10 cellular contexts compared by ENCODE assay signal in the genomic region with DNA sequence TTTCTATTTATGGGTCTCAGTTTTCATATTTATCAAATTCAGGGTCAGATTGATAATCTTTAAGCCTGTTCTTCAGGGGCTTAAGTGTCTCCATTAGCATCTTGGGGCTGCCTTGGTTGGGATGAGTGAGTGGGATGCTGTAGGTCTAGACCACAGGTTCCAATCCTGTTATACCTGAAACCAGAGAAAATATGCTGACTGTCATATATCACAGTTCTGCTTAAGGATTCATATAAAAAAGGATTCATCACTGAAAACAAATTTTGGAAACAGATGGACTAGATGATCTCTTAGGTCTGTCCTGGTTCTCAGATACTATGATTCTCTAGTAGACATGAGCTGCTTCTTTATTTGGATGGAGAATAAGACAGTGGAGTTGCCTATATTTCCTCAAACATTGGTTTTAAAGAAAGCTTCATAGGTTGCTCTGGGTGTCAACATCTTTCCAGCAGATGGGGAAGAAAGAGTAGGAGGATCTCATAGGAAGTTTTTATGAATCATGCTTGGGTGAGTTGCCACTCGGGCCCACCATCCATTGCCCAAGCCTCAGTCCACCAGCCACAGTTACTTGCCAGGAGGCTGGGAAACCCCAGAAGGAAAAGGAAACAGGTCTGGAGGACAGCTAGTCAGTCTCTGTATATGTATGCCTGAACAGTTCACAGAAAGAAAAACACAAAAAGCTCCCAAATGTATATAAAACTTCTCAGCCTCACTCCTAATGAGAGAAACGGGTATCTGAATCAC. TPM values are rescaled to one million over a fixed set of nuclear protein-coding genes. Genes with fewer than 3 reads are reported as not detected.
DNase-seq lines count a peak whose midpoint lies in the region; ATAC-seq, FAIRE-seq and TF ChIP-seq lines count a peak whose summit lies in the region.
"Had no signal": no experiment of that assay in that cellular context is flagged by ENCODE, and none has a peak within 500 bp of the region (broad histone marks: within the 10 kb centered on the region; RNA-seq: fewer than 3 reads in every experiment).

No MANE protein-coding gene starts in this region.

- no peak overlapping the region for H3K23ac ChIP-seq in H1 (ENCODE audit: insufficient read length)

- no peak overlapping the region for H4K5ac ChIP-seq in H1 (ENCODE audit: insufficient read length, low read depth, low read length)

- no peaks in the 10 kb centered on the region for H4K20me1 ChIP-seq in H1 (replicated peaks in 1 of 2; ENCODE audit: control insufficient read depth in 1 of 2, insufficient read depth in 2 of 2, low read length in 2 of 2)

- H3K4me3 Mint-ChIP-seq in activated CD4-positive, alpha-beta T cell treated with anti-CD3 and anti-CD28 coated beads for 36 hours, result no peak overlapping the region

- no peak overlapping the region for H3K18ac ChIP-seq in H1 (ENCODE audit: extremely low read depth, low read length)

- H3K79me1 ChIP-seq in H1 (ENCODE audit: low read depth, low read length), result no peaks in the 10 kb centered on the region

- no peak overlapping the region for H3K56ac ChIP-seq in H1 (replicated peaks; ENCODE audit: insufficient read length, low read depth, low read length)

- no peak for DNase-seq in activated CD4-positive, alpha-beta T cell treated with anti-CD3 and anti-CD28 coated beads for 36 hours
- no peak for DNase-seq in activated CD4-positive, alpha-beta T cell treated with anti-CD3 and anti-CD28 coated beads for 4 hours
- no peak for DNase-seq in RWPE2 (ENCODE audit: low spot score)
- no peak for DNase-seq in H1 (ENCODE audit: low read depth in 1 of 2, low spot score in 2 of 2)
- DNase-seq in NCI-H1048 (lab: John Stamatoyannopoulos, UW), result no peak
- DNase-seq in H4 (ENCODE audit: low spot score), result no peak
- DNase-seq: gastrocnemius medialis, NCI-H2029 had no signal

- H4K91ac ChIP-seq in H1 (replicated peaks; ENCODE audit: insufficient read length, low read length), result peak overlapping the region; percentile 87

- H3K9me3 ChIP-seq in RWPE2 (ENCODE audit: severe bottlenecking), result no peaks in the 10 kb centered on the region
- peaks cover 5 to 6% of the 10 kb centered on the region in 2 experiments for H3K9me3 ChIP-seq in H1 (ENCODE audit: insufficient read depth in 2 of 2, low read depth in 1 of 2, low read length in 1 of 2)
- H3K9me3 ChIP-seq in skeletal muscle satellite cell (replicated peaks; ENCODE audit: low read length), result no peaks in the 10 kb centered on the region
- H3K9me3 ChIP-seq: gastrocnemius medialis had no signal

- H2BK20ac ChIP-seq in H1 (ENCODE audit: low read length), result no peak overlapping the region

- H3K27ac ChIP-seq in RWPE2 (ENCODE audit: poor library complexity, severe bottlenecking), result peak overlapping the region; percentile 68
- H3K27ac ChIP-seq in H1 (ENCODE audit: low read depth, low read length), result no peak overlapping the region
- H3K27ac ChIP-seq: gastrocnemius medialis had no signal

- H2AFZ ChIP-seq in H1 (ENCODE audit: low read length), result no peak overlapping the region

- H3K4me2 ChIP-seq in H1 (ENCODE audit: insufficient read depth in 1 of 2, low read depth in 2 of 2, low read length in 2 of 2) (no peak overlapping the region; a peak in 1 of 4 replicates), skeletal muscle satellite cell (ENCODE audit: low read length) (peak overlapping the region; percentile 24)

- no peak for TF ChIP-seq RAD21 in H1 (IDR thresholded peaks at IDR 0.05 in 1 of 2, conservative IDR thresholded peaks at IDR 0.05 in 1 of 2; ENCODE audit: low read depth in 2 of 2, low read length in 2 of 2)

- FAIRE-seq in H1 (lab: Jason Lieb, UNC), result no peak

- peak overlapping the region; percentile 72; the same call in 1 of the 2 replicates for H2BK5ac ChIP-seq in H1 (ENCODE audit: low read depth, low read length)

- CTCF ChIA-PET in activated CD4-positive, alpha-beta T cell treated with anti-CD3 and anti-CD28 coated beads for 36 hours (lab: Charles Lee), result interaction anchor here (0.8 to 1.9 kb wide), 4 partner anchors 9 to 199 kb away, joined by 3 to 12 read pairs (median 4); a partner anchor contains a TSS
- CTCF ChIA-PET in H1 (lab: Charles Lee; ENCODE audit: partially characterized antibody), result interaction anchor here (0.9 to 2.1 kb wide), 7 partner anchors 9 to 997 kb away, joined by 3 to 6 read pairs (median 4); a partner anchor contains a TSS

- H2BK120ac ChIP-seq in H1 (replicated peaks; ENCODE audit: low read depth, low read length), result no peak overlapping the region

- no peak overlapping the region for H3K4me3 ChIP-seq in RWPE2 (ENCODE audit: severe bottlenecking)
- no peak overlapping the region for H3K4me3 ChIP-seq in H1 (ENCODE audit: extremely low read depth in 1 of 4, insufficient read depth in 2 of 4, low read depth in 3 of 4, low read length in 4 of 4)
- no peak overlapping the region for H3K4me3 ChIP-seq in skeletal muscle satellite cell (ENCODE audit: low read length)
- H3K4me3 ChIP-seq: gastrocnemius medialis had no signal

- POLR2A ChIA-PET in activated CD4-positive, alpha-beta T cell treated with anti-CD3 and anti-CD28 coated beads for 36 hours (lab: Charles Lee), result interaction anchor here (1.6 kb wide), 1 partner anchor 199 kb away, joined by 4 read pairs; a partner anchor contains a TSS
- POLR2A ChIA-PET in H1 (lab: Charles Lee; ENCODE audit: partially characterized antibody), result no interaction called here

- no peak overlapping the region for H2BK12ac ChIP-seq in H1 (ENCODE audit: low read depth, low read length)

- H4K8ac ChIP-seq in H1 (ENCODE audit: extremely low read depth, insufficient read depth, low read length), result no peak overlapping the region; the same call in 1 of the 2 replicates

- H3K23me2 ChIP-seq in H1 (ENCODE audit: low read depth, low read length), result no peaks in the 10 kb centered on the region; the same call in 1 of the 2 replicates

- H3K27ac Mint-ChIP-seq in activated CD4-positive, alpha-beta T cell treated with anti-CD3 and anti-CD28 coated beads for 36 hours, result peak overlapping the region; percentile 91

- no peak overlapping the region for H3K14ac ChIP-seq in H1 (ENCODE audit: insufficient read length)

- no peaks in the 10 kb centered on the region for H3K79me2 ChIP-seq in H1 (ENCODE audit: control insufficient read depth in 1 of 2, insufficient read depth in 2 of 2, low read length in 2 of 2)

- peaks cover 5% of the 10 kb centered on the region for H3K9me3 Mint-ChIP-seq in activated CD4-positive, alpha-beta T cell treated with anti-CD3 and anti-CD28 coated beads for 36 hours (ENCODE audit: low read depth)

- H2AK5ac ChIP-seq in H1 (ENCODE audit: low read depth, low read length), result no peak overlapping the region

- H3K9ac ChIP-seq in H1 (replicated peaks in 1 of 4; ENCODE audit: extremely low read depth in 1 of 4, low read depth in 3 of 4, low read length in 3 of 4) (no peak overlapping the region), skeletal muscle satellite cell (ENCODE audit: low read depth, low read length) (peak overlapping the region; percentile 63)

- H3K36me3 Mint-ChIP-seq in activated CD4-positive, alpha-beta T cell treated with anti-CD3 and anti-CD28 coated beads for 36 hours (ENCODE audit: low read depth), result peaks cover 30% of the 10 kb centered on the region

- H3K36me3 ChIP-seq in RWPE2 (ENCODE audit: low read depth) (no peaks in the 10 kb centered on the region), H1 (ENCODE audit: control insufficient read depth in 2 of 4, insufficient read depth in 4 of 4, low read length in 3 of 4) (no peaks in the 10 kb centered on the region), skeletal muscle satellite cell (ENCODE audit: insufficient read depth, low read length) (peaks cover 40% of the 10 kb centered on the region)

- H3K4me1 ChIP-seq in RWPE2 (ENCODE audit: insufficient read depth, poor library complexity, severe bottlenecking), result peaks cover 15% of the 10 kb centered on the region
- H3K4me1 ChIP-seq in H1 (replicated peaks in 1 of 4; ENCODE audit: control insufficient read depth in 3 of 4, insufficient read depth in 4 of 4, low read length in 3 of 4), result peaks cover 5 to 25% (median 19%) of the 10 kb centered on the region in 4 experiments
- H3K4me1 ChIP-seq in skeletal muscle satellite cell (ENCODE audit: control insufficient read depth, insufficient read depth, low read length), result peaks cover 20% of the 10 kb centered on the region
- H3K4me1 ChIP-seq: gastrocnemius medialis had no signal

- peak; percentile 7 for ATAC-seq in activated CD4-positive, alpha-beta T cell treated with anti-CD3 and anti-CD28 coated beads for 36 hours
- ATAC-seq in RWPE2 (ENCODE audit: low read depth), result no peak
- ATAC-seq in HG02798 (IDR thresholded peaks at IDR 0.05; ENCODE audit: poor library complexity, unreplicated experiment), result no peak

- no peak for TF ChIP-seq POLR2A in H1 (IDR thresholded peaks at IDR 0.05; ENCODE audit: control extremely low read depth in 1 of 2, low read depth in 2 of 2, low read length in 2 of 2)

- no peak overlapping the region for H2BK15ac ChIP-seq in H1 (ENCODE audit: low read length)

- WGBS in H1 (ENCODE audit: extremely low coverage in 1 of 2, insufficient coverage in 1 of 2, insufficient read length in 1 of 2, insufficient replicate concordance in 2 of 2, low coverage in 1 of 2, low lambda C conversion rate in 2 of 2, missing lambda C conversion rate in 1 of 2), 2 experiments, result 85% methylated on average over 2 of the region's 2 CpGs; no CpG with 5 or more reads in 1 of the 2 experiments

- no peaks in the 10 kb centered on the region for H3K27me3 Mint-ChIP-seq in activated CD4-positive, alpha-beta T cell treated with anti-CD3 and anti-CD28 coated beads for 36 hours

- no peak for TF ChIP-seq EP300 in H1 (IDR thresholded peaks at IDR 0.05; ENCODE audit: borderline replicate concordance in 1 of 2, low read depth in 2 of 2, low read length in 2 of 2)

- H3K4me1 Mint-ChIP-seq in activated CD4-positive, alpha-beta T cell treated with anti-CD3 and anti-CD28 coated beads for 36 hours, result peaks cover 23% of the 10 kb centered on the region

- H3K27me3 ChIP-seq in RWPE2 (ENCODE audit: insufficient read depth, poor library complexity, severe bottlenecking), result no peaks in the 10 kb centered on the region
- no peaks in the 10 kb centered on the region for H3K27me3 ChIP-seq in H1 (replicated peaks in 1 of 4; ENCODE audit: control insufficient read depth in 3 of 4, extremely low read depth in 1 of 4, insufficient read depth in 3 of 4, low read length in 3 of 4)
- H3K27me3 ChIP-seq in skeletal muscle satellite cell (ENCODE audit: control insufficient read depth, insufficient read depth, low read length), result no peaks in the 10 kb centered on the region
- H3K27me3 ChIP-seq: gastrocnemius medialis had no signal

- intact Hi-C loops in activated CD4-positive, alpha-beta T cell treated with anti-CD3 and anti-CD28 coated beads for 36 hours (cut with DNase I, micrococcal nuclease), result loop anchor here in 1 of 2 experiments (1.0 to 5.0 kb wide), 2 partner anchors 199 to 1096 kb away; a partner anchor contains a TSS

- TF ChIP-seq CTCF in RWPE2 (IDR thresholded peaks at IDR 0.05; ENCODE audit: poor library complexity, severe bottlenecking) (no peak), H1 (IDR thresholded peaks at IDR 0.05; ENCODE audit: control extremely low read depth in 1 of 3, insufficient read depth in 1 of 3, low read depth in 1 of 3, low read length in 3 of 3) (no peak)

- H3K4ac ChIP-seq in H1 (replicated peaks; ENCODE audit: insufficient read length, low read depth, low read length), result no peak overlapping the region

RNA-seq across cellular contexts. Expression of a gene that starts 42.9 kb away (rescaled TPM):
- 1 to 10 TPM; 2.1 to 3.1 TPM for total RNA-seq in activated CD4-positive, alpha-beta T cell treated with anti-CD3 and anti-CD28 coated beads for 36 hours
- total RNA-seq in H1 (2021; fragmentation: NEBNext Ultra II Directional; extraction: Animal tissue kit (Norgen Biotek cat#: 25700)), result 66.9 and 67.0 TPM in 2 replicates
- polyA plus RNA-seq in H1 (2011; rRNA removed), result 13.5 and 15.0 TPM in 2 replicates
- polyA plus RNA-seq in H1 (2011; cell fraction: cytosol; rRNA removed), result 20.4 TPM
- polyA plus RNA-seq in H1 (2011; cell fraction: nucleus; rRNA removed), result 32.0 TPM
- 41.9 to 51.0 TPM (median 46.3 TPM) in 4 replicates for polyA plus RNA-seq in H1 (2012, experiment 1 of 2)
- 6.3 TPM for polyA plus RNA-seq in H1 (2012, experiment 2 of 2)
- polyA plus RNA-seq in H1 (2013, experiment 1 of 2), result 52.7 TPM
- 52.0 TPM for polyA plus RNA-seq in H1 (2013, experiment 2 of 2)
- polyA minus RNA-seq in H1 (2011; rRNA and poly(A)+ RNA removed), result 17.3 and 17.8 TPM in 2 replicates
- 17.9 TPM for polyA minus RNA-seq in H1 (2011; cell fraction: cytosol; rRNA and poly(A)+ RNA removed)
- 25.5 TPM for polyA minus RNA-seq in H1 (2011; cell fraction: nucleus; rRNA and poly(A)+ RNA removed)
- total RNA-seq in skeletal muscle satellite cell (2012; rRNA removed), result 0.22 and 0.25 TPM in 2 replicates
- 1.0 and 1.3 TPM in 2 replicates for total RNA-seq in H4 (2014; rRNA removed; shearing (Covaris generic))

Comparison
In these comparisons a context has a peak if more than half of its experiments do, and no peak if none do; other contexts are left out.
1. RNA of a gene that starts 42.9 kb away (total RNA-seq): 66.9 to 67.0 TPM in H1; 2.1 to 3.1 TPM in activated CD4-positive, alpha-beta T cell treated with anti-CD3 and anti-CD28 coated beads for 36 hours and 1.0 to 1.3 TPM in H4; every median in the first group is over 10 times any median in the second.